Comparison of ENCODE assay signal across 22 cellular contexts in the genomic region with DNA sequence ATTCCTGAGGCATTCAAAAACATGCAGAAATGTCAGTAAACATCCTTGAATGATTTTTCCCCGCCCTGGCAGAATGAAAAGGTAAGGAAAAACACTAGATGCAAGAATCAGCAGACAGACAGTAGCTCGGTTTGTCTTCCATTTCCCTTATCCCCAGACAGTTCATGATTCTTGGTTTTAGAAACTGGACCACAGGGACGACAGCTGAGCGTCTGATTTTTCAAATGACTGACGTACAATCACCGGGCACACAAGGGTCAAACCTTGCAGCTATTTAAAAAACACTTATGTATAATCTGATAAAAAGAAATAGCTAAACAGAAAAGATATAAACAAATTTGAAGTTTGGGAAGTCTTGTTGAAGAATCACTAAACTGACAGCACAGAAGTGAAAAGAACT.
"Had no signal": no experiment of that assay in that cellular context is flagged by ENCODE, and none has a peak within 500 bp of the region (broad histone marks: within the 10 kb centered on the region; RNA-seq: fewer than 3 reads in every experiment).

No MANE protein-coding gene starts in this region.

- H3K27ac Mint-ChIP-seq: IgD-negative memory B cell had no signal

- H3K27me3 Mint-ChIP-seq: IgD-negative memory B cell had no signal

- H3K4me1 Mint-ChIP-seq: IgD-negative memory B cell had no signal

- H3K4me3 Mint-ChIP-seq: IgD-negative memory B cell had no signal

- H3K27ac ChIP-seq: HL-60, KMS-11, RWPE1 had no signal

- DNase-seq: Kasumi-1, MG63, NCI-H1092, NCI-H1436, NCI-H1694, NCI-H187 treated with DMSO at 0.1 percent for 48 hours, NCI-H2029 treated with DMSO at 0.1 percent for 48 hours, NCI-H2171 treated with DMSO at 0.1 percent for 48 hours, NCI-H226, NCI-H446, NCI-H510A, NCI-H524 treated with DMSO at 0.1 percent for 48 hours, NCI-H69, NCI-H774, SHP77 had no signal

- H3K4me3 ChIP-seq: K562, MG63 had no signal

- H3K9me3 ChIP-seq: MG63 had no signal

- H3K27me3 ChIP-seq: MG63 had no signal

- ATAC-seq: K562, Panc1, SK-N-SH treated with all-trans-retinoic acid at 6 μM for 48 hours had no signal

- H3K36me3 ChIP-seq: MG63 had no signal
